In genomic region chr20:54148947-54149764, GRCh38 we compare ENCODE assay signal across 1 cellular context.
TF ChIP-seq lines count a peak whose summit lies in the region.

No MANE protein-coding gene starts in this region.

TF ChIP-seq in HepG2, 621 proteins besides CTCF, POLR2A, EP300 and RAD21 (continued from another document and continues in another):
- 0 out of 2 replicates have a peak, but pooled peaks have one; percentile 15 for TF ChIP-seq AHDC1 (CRISPR knock-in tag; IDR thresholded peaks at IDR 0.05; ENCODE audit: borderline replicate concordance)
- no peak for TF ChIP-seq ZNF3 (CRISPR knock-in tag; IDR thresholded peaks at IDR 0.05)
- TF ChIP-seq ZNF646 (CRISPR knock-in tag; IDR thresholded peaks at IDR 0.05) = no peak
- TF ChIP-seq IKZF5 (CRISPR knock-in tag; IDR thresholded peaks at IDR 0.05) = no peak
- no peak for TF ChIP-seq RBM22 (optimal IDR thresholded peaks at IDR 0.05; ENCODE audit: low read length)
- no peak for TF ChIP-seq CSRNP1 (CRISPR knock-in tag; IDR thresholded peaks at IDR 0.05)
- no peak for TF ChIP-seq SP140L (CRISPR knock-in tag; IDR thresholded peaks at IDR 0.05; ENCODE audit: borderline replicate concordance)
- no peak for TF ChIP-seq NFATC3 (CRISPR knock-in tag; IDR thresholded peaks at IDR 0.05)
- no peak for TF ChIP-seq ZNF605 (CRISPR knock-in tag; IDR thresholded peaks at IDR 0.05)
- TF ChIP-seq ZNF703 (CRISPR knock-in tag; IDR thresholded peaks at IDR 0.05; ENCODE audit: borderline replicate concordance) = no peak
- TF ChIP-seq PAX8 (CRISPR knock-in tag; IDR thresholded peaks at IDR 0.05; ENCODE audit: borderline replicate concordance) = no peak
- TF ChIP-seq ETS1 (CRISPR knock-in tag; IDR thresholded peaks at IDR 0.05) = no peak
- no peak for TF ChIP-seq SP2 (CRISPR knock-in tag; IDR thresholded peaks at IDR 0.05)
- TF ChIP-seq ZNF121 (CRISPR knock-in tag; IDR thresholded peaks at IDR 0.05) = no peak
- TF ChIP-seq YEATS2 (CRISPR knock-in tag; IDR thresholded peaks at IDR 0.05; ENCODE audit: borderline replicate concordance) = peak; percentile 16; the same call in 1 of the 2 replicates
- peak; percentile 33; the same call in 1 of the 2 replicates for TF ChIP-seq CEBPB (IDR thresholded peaks at IDR 0.05; ENCODE audit: borderline replicate concordance, low read depth, low read length)
- peak; percentile 35; the same call in 1 of the 2 replicates for TF ChIP-seq RARA (CRISPR knock-in tag; IDR thresholded peaks at IDR 0.05)
- no peak for TF ChIP-seq FIP1L1 (IDR thresholded peaks at IDR 0.05; ENCODE audit: borderline replicate concordance, insufficient read depth, low read depth, low read length)
- no peak for TF ChIP-seq TOPORS (CRISPR knock-in tag; IDR thresholded peaks at IDR 0.05)
- no peak for TF ChIP-seq SRY (CRISPR knock-in tag; IDR thresholded peaks at IDR 0.05)
- no peak for TF ChIP-seq TEF (CRISPR knock-in tag; IDR thresholded peaks at IDR 0.05)
- no peak for TF ChIP-seq CENPT (CRISPR knock-in tag; IDR thresholded peaks at IDR 0.05; ENCODE audit: low read depth)
- TF ChIP-seq DRAP1 (CRISPR knock-in tag; IDR thresholded peaks at IDR 0.05) = 0 out of 2 replicates have a peak, but pooled peaks have one; percentile 2
- TF ChIP-seq MYPOP (CRISPR knock-in tag; IDR thresholded peaks at IDR 0.05) = no peak
- 0 out of 2 replicates have a peak, but pooled peaks have one; percentile 25 for TF ChIP-seq TFE3 (CRISPR knock-in tag; IDR thresholded peaks at IDR 0.05)
- no peak for TF ChIP-seq RAD51 (IDR thresholded peaks at IDR 0.05; ENCODE audit: borderline replicate concordance)
- no peak for TF ChIP-seq KLF12 (CRISPR knock-in tag; IDR thresholded peaks at IDR 0.05; ENCODE audit: borderline replicate concordance)
- TF ChIP-seq ZNF382 (CRISPR knock-in tag; IDR thresholded peaks at IDR 0.05; ENCODE audit: borderline replicate concordance) = no peak
- no peak for TF ChIP-seq ZNF460 (CRISPR knock-in tag; IDR thresholded peaks at IDR 0.05; ENCODE audit: borderline replicate concordance)
- no peak for TF ChIP-seq REPIN1 (CRISPR knock-in tag; IDR thresholded peaks at IDR 0.05; ENCODE audit: borderline replicate concordance, low read depth)
- no peak for TF ChIP-seq MAFK (conservative IDR thresholded peaks at IDR 0.05 in 1 of 2, IDR thresholded peaks at IDR 0.05 in 1 of 2; ENCODE audit: low read length in 2 of 2)
- TF ChIP-seq ZNF33B (CRISPR knock-in tag; IDR thresholded peaks at IDR 0.05) = no peak
- no peak for TF ChIP-seq NR0B2 (CRISPR knock-in tag; IDR thresholded peaks at IDR 0.05)
- TF ChIP-seq ZNF562 (CRISPR knock-in tag; IDR thresholded peaks at IDR 0.05; ENCODE audit: borderline replicate concordance) = no peak
- TF ChIP-seq TEAD2 (CRISPR knock-in tag; IDR thresholded peaks at IDR 0.05) = no peak
- peak; percentile 39; the same call in 1 of the 2 replicates for TF ChIP-seq HDAC2 (CRISPR knock-in tag; IDR thresholded peaks at IDR 0.05)
- peak; percentile 36; the same call in 1 of the 2 replicates for TF ChIP-seq CREM (IDR thresholded peaks at IDR 0.05)
- no peak for TF ChIP-seq CREM (CRISPR knock-in tag; IDR thresholded peaks at IDR 0.05)
- peak; percentile 68 for TF ChIP-seq CREB1 (IDR thresholded peaks at IDR 0.05)
- no peak for TF ChIP-seq CREB1 (CRISPR knock-in tag; IDR thresholded peaks at IDR 0.05)
